35 cellular contexts compared by ENCODE assay signal in the genomic region with DNA sequence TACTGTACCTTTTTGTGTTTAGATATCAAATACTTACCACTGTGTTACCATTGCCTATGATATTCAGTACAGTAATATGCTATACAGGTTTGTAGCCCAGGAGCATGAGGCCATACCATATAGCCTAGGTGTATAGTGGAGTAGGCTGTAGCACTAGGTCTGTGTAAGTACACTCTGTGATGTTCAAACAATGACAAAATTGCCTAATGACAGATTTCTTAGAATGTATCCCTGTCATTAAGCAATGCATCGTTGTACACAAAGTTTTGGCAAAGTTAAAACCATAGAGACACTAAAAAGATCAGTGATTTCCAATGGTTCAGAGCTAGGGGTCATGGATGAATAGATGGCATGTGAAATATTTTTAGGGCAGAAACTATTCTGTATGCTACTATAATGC.
"Had no signal": no experiment of that assay in that cellular context is flagged by ENCODE, and none has a peak within 500 bp of the region (broad histone marks: within the 10 kb centered on the region; RNA-seq: fewer than 3 reads in every experiment).

No MANE protein-coding gene starts in this region.

- ATAC-seq: activated naive CD4-positive, alpha-beta T cell treated with anti-CD3 and anti-CD28 coated beads, Interleukin-2, amount 50 U/mL, for 72 hours; activated naive CD8-positive, alpha-beta T cell treated with anti-CD3 and anti-CD28 coated beads, Interleukin-2, amount 50 U/mL, for 24 hours; activated T-cell treated with anti-CD3 and anti-CD28 coated beads, Interleukin-2, amount 50 U/mL, for 4 hours; activated T-cell treated with anti-CD3 and anti-CD28 coated beads, Interleukin-2, amount 50 U/mL, for 72 hours; activated T-helper 17 cell treated with anti-CD3 and anti-CD28 coated beads, Interleukin-2, amount 50 U/mL, for 72 hours; body of pancreas had no signal

- H3K4me3 ChIP-seq: adrenal gland, ascending aorta, body of pancreas, breast epithelium, cardiac muscle cell had no signal

- H3K27ac ChIP-seq: adrenal gland, ascending aorta, body of pancreas, brain microvascular endothelial cell, breast epithelium, cardiac muscle cell had no signal

- FAIRE-seq: astrocyte, bronchial epithelial cell had no signal

- H3K27me3 ChIP-seq: adrenal gland, ascending aorta, body of pancreas, brain microvascular endothelial cell, breast epithelium, cardiac muscle cell had no signal

- H3K4me1 ChIP-seq: adrenal gland, ascending aorta, breast epithelium had no signal

- DNase-seq: activated effector memory CD4-positive, alpha-beta T cell treated with anti-CD3 and anti-CD28 coated beads, Interleukin-2, amount 50 U/mL, for 16 hours; activated effector memory CD4-positive, alpha-beta T cell treated with Interleukin-2 at 50 U/mL for 16 hours; activated gamma-delta T cell; activated gamma-delta T cell treated with Interleukin-2 at 50 U/mL for 16 hours; activated naive CD4-positive, alpha-beta T cell; activated naive CD4-positive, alpha-beta T cell treated with anti-CD3 and anti-CD28 coated beads for 36 hours; activated naive CD4-positive, alpha-beta T cell treated with anti-CD3 and anti-CD28 coated beads, Interleukin-2, amount 10 ng/mL, durations not matched to agents 7 days and 5 days; activated naive CD4-positive, alpha-beta T cell treated with anti-CD3 and anti-CD28 coated beads, Interleukin-2, amount 50 U/mL, for 16 hours; activated naive CD4-positive, alpha-beta T cell treated with Interleukin-2 at 50 U/mL for 16 hours; activated naive CD8-positive, alpha-beta T cell treated with anti-CD3 and anti-CD28 coated beads for 36 hours; activated naive CD8-positive, alpha-beta T cell treated with anti-CD3 and anti-CD28 coated beads, Interleukin-2, amount 10 ng/mL, durations not matched to agents 7 days and 5 days; activated naive CD8-positive, alpha-beta T cell treated with anti-CD3 and anti-CD28 coated beads, Interleukin-2, amount 50 U/mL, for 24 hours; activated T-cell treated with anti-CD3 and anti-CD28 coated beads for 4 hours; activated T-cell treated with anti-CD3 and anti-CD28 coated beads, Interleukin-2, amount 50 U/mL, for 1 hour; activated T-cell treated with anti-CD3 and anti-CD28 coated beads, Interleukin-2, amount 50 U/mL, for 24 hours; activated T-cell treated with anti-CD3 and anti-CD28 coated beads, Interleukin-2, amount 50 U/mL, for 4 hours; activated T-cell treated with anti-CD3 and anti-CD28 coated beads, Interleukin-2, amount 50 U/mL, for 48 hours; activated T-cell treated with anti-CD3 and anti-CD28 coated beads, Interleukin-2, amount 50 U/mL, for 72 hours; adrenal gland; amniotic stem cell; amygdala; anterior cingulate cortex; aorta; body of pancreas; brain microvascular endothelial cell; caudate nucleus; central memory CD4-positive, alpha-beta T cell; cerebellar nuclear complex had no signal

- H3K9me3 ChIP-seq: adrenal gland, body of pancreas, breast epithelium had no signal

- H3K36me3 ChIP-seq: adrenal gland, ascending aorta, brain microvascular endothelial cell, breast epithelium, cardiac muscle cell had no signal
